8 cellular contexts compared by ENCODE assay signal in the genomic region with DNA sequence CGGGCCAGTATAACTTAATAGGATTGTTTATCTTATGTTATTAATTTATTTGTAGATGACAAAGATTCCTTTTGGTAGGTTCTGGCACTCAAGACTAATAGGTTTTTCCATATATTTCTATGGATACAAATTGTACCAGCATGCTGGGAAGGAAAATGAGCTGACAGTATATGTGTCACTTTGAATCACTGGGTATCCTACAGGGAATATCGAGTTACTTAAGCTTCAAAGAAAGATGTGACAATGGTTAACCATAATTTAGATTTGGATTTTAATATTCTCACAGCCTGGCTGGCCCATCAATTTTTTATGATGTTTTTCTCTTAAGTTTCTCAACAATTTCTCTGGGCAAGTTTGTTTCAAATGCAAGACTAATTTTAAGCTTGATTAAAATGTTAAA.
"Had no signal": no experiment of that assay in that cellular context is flagged by ENCODE, and none has a peak within 500 bp of the region (broad histone marks: within the 10 kb centered on the region; RNA-seq: fewer than 3 reads in every experiment).

No MANE protein-coding gene starts in this region.

- H3K36me3 ChIP-seq: HAP-1 had no signal

- DNase-seq: GM23248, GOT3, H7, IMR-90 had no signal

- H3K4me3 ChIP-seq: GM23248, HAP-1, K562 had no signal

- FAIRE-seq: HTR-8/SVneo, K562 had no signal

- H3K9ac ChIP-seq: GM23248 had no signal

- H3K9me3 ChIP-seq: HAP-1 had no signal

- H3K27ac ChIP-seq: GM23248 had no signal

- H2AFZ ChIP-seq: GM23248 had no signal

- ATAC-seq: HCT116, K562 had no signal

- H3K4me1 ChIP-seq: HAP-1 had no signal
